27 cellular contexts compared by ENCODE assay signal in the genomic region with DNA sequence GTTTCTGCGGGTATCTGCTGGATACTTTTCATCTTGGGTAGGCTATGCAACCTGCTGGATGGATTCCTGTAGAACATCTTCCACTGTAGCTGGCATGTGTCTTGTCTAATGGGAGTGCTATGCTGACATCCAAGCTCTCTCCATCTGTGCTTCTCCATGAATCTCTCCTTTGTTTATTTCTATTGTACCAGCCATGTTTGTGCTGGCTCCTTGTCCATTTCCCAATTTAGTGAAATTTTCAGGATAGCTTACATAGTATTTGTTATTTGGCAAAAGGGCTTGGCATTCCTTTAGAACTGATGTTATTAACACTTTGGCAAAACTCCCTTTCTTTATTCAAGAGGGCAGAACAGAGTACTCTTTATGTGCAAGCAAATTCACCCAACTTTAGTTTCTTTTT.
DNase-seq lines count a peak whose midpoint lies in the region; ATAC-seq and TF ChIP-seq lines count a peak whose summit lies in the region.
"Had no signal": no experiment of that assay in that cellular context is flagged by ENCODE, and none has a peak within 500 bp of the region (broad histone marks: within the 10 kb centered on the region; RNA-seq: fewer than 3 reads in every experiment).

No MANE protein-coding gene starts in this region.

- DNase-seq in AG04449 (ENCODE audit: low read depth, low spot score) (peak; percentile 26), GM03348 (ENCODE audit: low spot score) (peak; percentile 16), astrocyte of the hippocampus (ENCODE audit: low read depth, low spot score) (peak; percentile 46), globus pallidus (ENCODE audit: low spot score) (peak; percentile 50), sigmoid colon (no peak), G401 (ENCODE audit: low spot score) (no peak)
- DNase-seq in activated naive CD4-positive, alpha-beta T cell treated with anti-CD3 and anti-CD28 coated beads, Interleukin-2, amount 50 U/mL, for 16 hours = no peak
- DNase-seq: activated CD4-positive, alpha-beta T cell treated with anti-CD3 and anti-CD28 coated beads, Interleukin-2, amount 50 U/mL, for 4 hours; activated CD8-positive, alpha-beta memory T cell treated with anti-CD3 and anti-CD28 coated beads, Interleukin-2, amount 10 ng/mL, durations not matched to agents 7 days and 5 days; activated naive CD8-positive, alpha-beta T cell treated with anti-CD3 and anti-CD28 coated beads, Interleukin-2, amount 50 U/mL, for 24 hours; activated T-cell treated with anti-CD3 and anti-CD28 coated beads, Interleukin-2, amount 50 U/mL, for 48 hours; body of pancreas; dermis blood vessel endothelial cell; DMS153; esophagus squamous epithelium; glutamatergic neuron; mesendoderm; right cardiac atrium; RPMI8226; stimulated activated CD4-positive, alpha-beta T cell treated with anti-CD3 and anti-CD28 coated beads, Interleukin-2, amount 100 ng/mL, for 48 hours; stomach; transverse colon had no signal

- H3K4me1 ChIP-seq in sigmoid colon = peaks cover 0 to 27% (median 21%) of the 10 kb centered on the region in 4 donors
- H3K4me1 ChIP-seq: A549, BLaER1, body of pancreas, esophagus squamous epithelium, parathyroid adenoma, transverse colon had no signal

- peak overlapping the region in 2 of 4 donors; percentile 0 to 44 for H3K27ac ChIP-seq in sigmoid colon
- H3K27ac ChIP-seq: A549, BLaER1, body of pancreas, esophagus squamous epithelium, parathyroid adenoma, stomach, transverse colon had no signal

- H3K36me3 ChIP-seq in sigmoid colon = no peaks in the 10 kb centered on the region
- H3K36me3 ChIP-seq: BLaER1, esophagus squamous epithelium, stomach, transverse colon had no signal

- no peak overlapping the region for H3K4me3 ChIP-seq in AG04449 (ENCODE audit: low read depth, low read length)
- H3K4me3 ChIP-seq in sigmoid colon = no peak overlapping the region
- H3K4me3 ChIP-seq: A549, BLaER1, body of pancreas, esophagus squamous epithelium, stomach, transverse colon had no signal

- no peaks in the 10 kb centered on the region for H3K27me3 ChIP-seq in sigmoid colon
- H3K27me3 ChIP-seq: BLaER1, body of pancreas, esophagus squamous epithelium, stomach, transverse colon had no signal

- no peak for TF ChIP-seq POLR2A in sigmoid colon (IDR thresholded peaks at IDR 0.05)

- H3K9me3 ChIP-seq in sigmoid colon = no peaks in the 10 kb centered on the region
- H3K9me3 ChIP-seq: A549, BLaER1, esophagus squamous epithelium, stomach, transverse colon had no signal

- intact Hi-C loops in sigmoid colon (cut with DNase I) = no loop called here

- TF ChIP-seq CTCF in AG04449 (IDR thresholded peaks at IDR 0.05; ENCODE audit: insufficient read depth, low read length, missing control alignments) (no peak), sigmoid colon (IDR thresholded peaks at IDR 0.05) (no peak)

- in situ Hi-C loops in G401 (cut with HindIII; ENCODE audit: low sequenced_read_pairs) = no loop called here

- CTCF ChIA-PET in AG04449 (lab: Yijun Ruan, JAX) = no interaction called here

- POLR2A ChIA-PET in AG04449 (lab: Yijun Ruan, JAX) = no interaction called here

- no peak for TF ChIP-seq EP300 in sigmoid colon (IDR thresholded peaks at IDR 0.05)

- 94 to 95% methylated on average over 1 of the region's 1 CpG for WGBS in sigmoid colon, 2 donors

- ATAC-seq in GM18502 (IDR thresholded peaks at IDR 0.05; ENCODE audit: poor library complexity, unreplicated experiment) = no peak
- ATAC-seq: A549; activated CD8-positive, alpha-beta memory T cell treated with anti-CD3 and anti-CD28 coated beads, Interleukin-2, amount 10 ng/mL, durations not matched to agents 7 days and 5 days; activated naive CD8-positive, alpha-beta T cell treated with anti-CD3 and anti-CD28 coated beads, Interleukin-2, amount 50 U/mL, for 24 hours; body of pancreas; left lobe of liver had no signal

Comparison
In these comparisons a context has a peak if more than half of its experiments do, and no peak if none do; other contexts are left out.
1. DNase-seq: peak in AG04449 (single experiment), GM03348 (single experiment), astrocyte of the hippocampus (single experiment) and globus pallidus (single experiment); none in sigmoid colon (single experiment), activated naive CD4-positive, alpha-beta T cell treated with anti-CD3 and anti-CD28 coated beads, Interleukin-2, amount 50 U/mL, for 16 hours (single experiment) and G401 (single experiment).